ENCODE assay signal across 8 cellular contexts in the genomic region with DNA sequence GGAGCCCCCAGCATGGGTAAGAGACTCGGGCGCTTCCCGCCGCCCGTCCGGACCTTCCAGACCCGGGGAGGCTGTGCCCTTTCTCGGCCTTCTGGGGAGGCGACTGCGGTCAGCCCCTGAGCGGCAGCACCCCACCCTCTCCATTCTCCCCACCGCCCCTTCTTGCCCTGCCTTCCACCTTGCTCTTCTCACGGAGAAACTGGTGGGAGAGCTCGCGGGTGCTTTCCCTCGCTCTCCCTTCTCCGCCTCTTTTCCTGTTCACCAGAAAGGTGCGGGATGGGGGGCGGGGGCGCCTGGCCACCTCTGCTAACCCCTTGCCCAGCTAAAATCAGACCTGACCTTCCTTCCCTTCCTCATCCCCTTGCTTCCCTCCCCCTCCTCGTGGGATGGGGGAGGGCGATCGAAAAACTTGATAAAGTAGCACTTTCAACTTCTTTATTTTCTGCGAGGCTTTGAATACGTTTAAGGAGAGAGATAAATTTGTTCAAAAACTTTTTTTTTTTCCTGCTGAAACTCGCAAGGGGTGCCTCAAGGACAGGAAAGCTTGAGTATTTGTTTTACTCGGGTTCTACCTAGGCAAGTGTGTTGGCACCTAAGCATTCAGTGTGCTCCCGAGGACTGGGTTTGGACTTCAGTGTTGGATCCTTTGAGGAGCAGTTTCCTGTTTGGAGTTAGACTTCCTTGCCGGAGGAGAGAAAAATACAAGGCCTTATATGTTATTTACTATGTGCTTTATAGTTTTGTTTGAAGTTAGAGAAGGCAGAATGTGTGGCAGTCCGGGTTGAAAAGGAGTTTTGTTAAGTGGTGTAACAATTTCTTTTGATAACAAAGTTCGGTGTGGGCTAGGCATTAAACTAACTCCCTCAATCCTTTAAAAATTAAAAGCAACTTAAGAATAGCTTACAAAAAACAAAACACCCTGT. TPM values are rescaled to one million over a fixed set of nuclear protein-coding genes. Genes with fewer than 3 reads are reported as not detected.
DNase-seq lines count a peak whose midpoint lies in the region; ATAC-seq, FAIRE-seq and TF ChIP-seq lines count a peak whose summit lies in the region.

No MANE protein-coding gene starts in this region.

- peak overlapping the region; percentile 81 for H3K4me2 ChIP-seq in hepatocyte

- H3K4me3 ChIP-seq in NB4 (ENCODE audit: low read depth, low read length) (peak overlapping the region; percentile 89), hepatocyte (peak overlapping the region; percentile 91)

- no peaks in the 10 kb centered on the region for H3K9me2 ChIP-seq in hepatocyte (replicated peaks; ENCODE audit: insufficient read depth)

- H2AFZ ChIP-seq in hepatocyte, result peak overlapping the region; percentile 77

- H3K36me3 Mint-ChIP-seq in activated naive CD8-positive, alpha-beta T cell treated with anti-CD3 and anti-CD28 coated beads, Interleukin-2, amount 10 ng/mL, durations not matched to agents 7 days and 5 days, result peaks cover 9% of the 10 kb centered on the region

- intact Hi-C loops in sciatic nerve (cut with DNase I), result no loop called here

- no peaks in the 10 kb centered on the region for H3K9me3 Mint-ChIP-seq in activated naive CD8-positive, alpha-beta T cell treated with anti-CD3 and anti-CD28 coated beads, Interleukin-2, amount 10 ng/mL, durations not matched to agents 7 days and 5 days

- no peaks in the 10 kb centered on the region for H3K27me3 Mint-ChIP-seq in activated naive CD8-positive, alpha-beta T cell treated with anti-CD3 and anti-CD28 coated beads, Interleukin-2, amount 10 ng/mL, durations not matched to agents 7 days and 5 days

- no peaks in the 10 kb centered on the region for H3K36me3 ChIP-seq in hepatocyte (replicated peaks; ENCODE audit: insufficient read depth, low read depth)

- FAIRE-seq in H54 (lab: Jason Lieb, UNC), result peak; percentile 91

- TF ChIP-seq CTCF in NB4 (IDR thresholded peaks at IDR 0.05; ENCODE audit: low read depth, low read length) (no peak), hepatocyte (IDR thresholded peaks at IDR 0.05; ENCODE audit: poor library complexity) (no peak)

- H3K4me1 ChIP-seq in hepatocyte (ENCODE audit: insufficient read depth), result peaks cover 8% of the 10 kb centered on the region

- peak overlapping the region; percentile 99 for H3K27ac Mint-ChIP-seq in activated naive CD8-positive, alpha-beta T cell treated with anti-CD3 and anti-CD28 coated beads, Interleukin-2, amount 10 ng/mL, durations not matched to agents 7 days and 5 days

- no peaks in the 10 kb centered on the region for H3K27me3 ChIP-seq in hepatocyte

- no peaks in the 10 kb centered on the region for H3K9me3 ChIP-seq in hepatocyte (ENCODE audit: low read depth)

- peak overlapping the region; percentile 100 for H3K27ac ChIP-seq in hepatocyte

- 0% methylated on average over 16 of the region's 31 CpGs for WGBS in hepatocyte (ENCODE audit: low lambda C conversion rate, missing lambda C conversion rate)

- DNase-seq in NCI-H2196 (lab: John Stamatoyannopoulos, UW; ENCODE audit: unreplicated experiment) (peak; percentile 9), NCI-H2196 treated with DMSO at 0.1 percent for 48 hours (lab: John Stamatoyannopoulos, UW; ENCODE audit: unreplicated experiment) (no peak), H54 (ENCODE audit: insufficient read length, low spot score) (no peak), NB4 (ENCODE audit: low read depth) (no peak), hepatocyte (ENCODE audit: low spot score) (peak; percentile 38), sciatic nerve (ENCODE audit: low spot score) (no peak)
- no peak for DNase-seq in activated naive CD8-positive, alpha-beta T cell treated with anti-CD3 and anti-CD28 coated beads, Interleukin-2, amount 10 ng/mL, durations not matched to agents 7 days and 5 days
- no peak for DNase-seq in activated effector memory CD4-positive, alpha-beta T cell treated with Interleukin-2 at 50 U/mL for 16 hours

- H3K4me3 Mint-ChIP-seq in activated naive CD8-positive, alpha-beta T cell treated with anti-CD3 and anti-CD28 coated beads, Interleukin-2, amount 10 ng/mL, durations not matched to agents 7 days and 5 days, result peak overlapping the region; percentile 100

- peaks cover 34% of the 10 kb centered on the region for H4K20me1 ChIP-seq in hepatocyte (ENCODE audit: insufficient read depth, poor library complexity, severe bottlenecking)

- peaks cover 37% of the 10 kb centered on the region for H3K4me1 Mint-ChIP-seq in activated naive CD8-positive, alpha-beta T cell treated with anti-CD3 and anti-CD28 coated beads, Interleukin-2, amount 10 ng/mL, durations not matched to agents 7 days and 5 days

- peaks cover 72% of the 10 kb centered on the region for H3K79me2 ChIP-seq in hepatocyte

- POLR2A ChIA-PET in activated naive CD8-positive, alpha-beta T cell treated with anti-CD3 and anti-CD28 coated beads, Interleukin-2, amount 10 ng/mL, durations not matched to agents 7 days and 5 days (lab: Charles Lee), result interaction anchor here (0.6 to 4.4 kb wide), 22 partner anchors 9 to 275 kb away, joined by 3 to 101 read pairs (median 4); no protein-coding TSS in a partner anchor

- TF ChIP-seq POLR2A in H54 (IDR thresholded peaks at IDR 0.05; ENCODE audit: low read depth, low read length), result no peak
- no peak for TF ChIP-seq POLR2A in NB4 (IDR thresholded peaks at IDR 0.05; ENCODE audit: extremely low read depth, insufficient read length)

- ATAC-seq in activated naive CD8-positive, alpha-beta T cell treated with anti-CD3 and anti-CD28 coated beads, Interleukin-2, amount 10 ng/mL, durations not matched to agents 7 days and 5 days (ENCODE audit: low read depth), result no peak
- peak; percentile 20 for ATAC-seq in sciatic nerve

RNA-seq across cellular contexts. Expression of a gene that starts 0.9 kb away (rescaled TPM):
- total RNA-seq in activated naive CD8-positive, alpha-beta T cell treated with anti-CD3 and anti-CD28 coated beads, Interleukin-2, amount 10 ng/mL, durations not matched to agents 7 days and 5 days, result 10 to 100 TPM; 38.9 to 45.4 TPM
- total RNA-seq in hepatocyte (44.4 and 48.0 TPM in 2 replicates), sciatic nerve (27.5 TPM)
- polyA plus RNA-seq in hepatocyte, result 13.7 and 19.0 TPM in 2 replicates

Comparison
In these comparisons a context has a peak if more than half of its experiments do, and no peak if none do; other contexts are left out.
1. DNase-seq: peak in NCI-H2196 (single experiment) and hepatocyte (single experiment); none in NCI-H2196 treated with DMSO at 0.1 percent for 48 hours (single experiment), H54 (single experiment), NB4 (single experiment), activated naive CD8-positive, alpha-beta T cell treated with anti-CD3 and anti-CD28 coated beads, Interleukin-2, amount 10 ng/mL, durations not matched to agents 7 days and 5 days (single experiment), sciatic nerve (single experiment) and activated effector memory CD4-positive, alpha-beta T cell treated with Interleukin-2 at 50 U/mL for 16 hours (single experiment).